In genomic region chr4:19803406-19803805, GRCh38 we compare ENCODE assay signal across 29 cellular contexts.
DNase-seq lines count a peak whose midpoint lies in the region; ATAC-seq, FAIRE-seq and TF ChIP-seq lines count a peak whose summit lies in the region.
"Had no signal": no experiment of that assay in that cellular context is flagged by ENCODE, and none has a peak within 500 bp of the region (broad histone marks: within the 10 kb centered on the region; RNA-seq: fewer than 3 reads in every experiment).

No MANE protein-coding gene starts in this region.

- no peak overlapping the region for H3K4ac ChIP-seq in H1 (replicated peaks; ENCODE audit: insufficient read length, low read depth, low read length)

- no peak overlapping the region for H2AFZ ChIP-seq in H1 (ENCODE audit: low read length)

- no peak overlapping the region for H3K4me2 ChIP-seq in H1 (ENCODE audit: insufficient read depth in 1 of 2, low read depth in 2 of 2, low read length in 2 of 2)

- TF ChIP-seq POLR2A in H1 (IDR thresholded peaks at IDR 0.05; ENCODE audit: control extremely low read depth in 1 of 2, low read depth in 2 of 2, low read length in 2 of 2) = no peak

- 85% methylated on average over 2 of the region's 2 CpGs; no CpG with 5 or more reads in 1 of the 2 experiments for WGBS in H1 (ENCODE audit: extremely low coverage in 1 of 2, insufficient coverage in 1 of 2, insufficient read length in 1 of 2, insufficient replicate concordance in 2 of 2, low coverage in 1 of 2, low lambda C conversion rate in 2 of 2, missing lambda C conversion rate in 1 of 2), 2 experiments

- DNase-seq in ELR (ENCODE audit: low read depth) (peak; percentile 41), M059J (ENCODE audit: low read depth) (peak; percentile 56), H1 (ENCODE audit: low read depth in 1 of 2, low spot score in 2 of 2) (no peak), renal cortical epithelial cell (ENCODE audit: low read depth) (peak; percentile 51), NCI-H2227 (lab: John Stamatoyannopoulos, UW; ENCODE audit: unreplicated experiment) (no peak)
- DNase-seq in activated CD4-positive, alpha-beta T cell treated with anti-CD3 and anti-CD28 coated beads, Interleukin-2, amount 50 U/mL, for 48 hours = no peak
- DNase-seq: activated CD4-positive, alpha-beta T cell treated with anti-CD3 and anti-CD28 coated beads, Interleukin-2, amount 10 ng/mL, durations not matched to agents 24 days and 14 days; activated naive CD4-positive, alpha-beta T cell; activated T-cell treated with anti-CD3 and anti-CD28 coated beads, Interleukin-2, amount 50 U/mL, for 4 hours; adrenal gland; Calu3; endodermal cell; hypothalamus; KG1; left ventricle myocardium inferior; naive B cell; NCI-H1436; sigmoid colon; stimulated activated CD4-positive, alpha-beta T cell treated with anti-CD3 and anti-CD28 coated beads, Interleukin-4, amount 100 ng/mL, for 4 hours; upper lobe of right lung; WERI-Rb-1 had no signal

- TF ChIP-seq CTCF in H1 (IDR thresholded peaks at IDR 0.05; ENCODE audit: control extremely low read depth in 1 of 3, insufficient read depth in 1 of 3, low read depth in 1 of 3, low read length in 3 of 3) = no peak

- no peak overlapping the region for H4K91ac ChIP-seq in H1 (replicated peaks; ENCODE audit: insufficient read length, low read length)

- H2BK20ac ChIP-seq in H1 (ENCODE audit: low read length) = no peak overlapping the region

- no peak overlapping the region for H3K18ac ChIP-seq in H1 (ENCODE audit: extremely low read depth, low read length)

- no peak overlapping the region for H3K27ac ChIP-seq in H1 (ENCODE audit: low read depth, low read length)
- H3K27ac ChIP-seq: adrenal gland, cardiac muscle cell, left ventricle myocardium inferior, neutrophil, sigmoid colon, suprapubic skin, upper lobe of right lung, WERI-Rb-1 had no signal

- no peak overlapping the region for H2BK12ac ChIP-seq in H1 (ENCODE audit: low read depth, low read length)

- H3K4me1 ChIP-seq in H1 (replicated peaks in 1 of 4; ENCODE audit: control insufficient read depth in 3 of 4, insufficient read depth in 4 of 4, low read length in 3 of 4) = no peaks in the 10 kb centered on the region
- H3K4me1 ChIP-seq: adrenal gland, left ventricle myocardium inferior, suprapubic skin, upper lobe of right lung had no signal

- H2BK5ac ChIP-seq in H1 (ENCODE audit: low read depth, low read length) = no peak overlapping the region

- H4K8ac ChIP-seq in H1 (ENCODE audit: extremely low read depth, insufficient read depth, low read length) = no peak overlapping the region

- H2AK5ac ChIP-seq in H1 (ENCODE audit: low read depth, low read length) = no peak overlapping the region

- no peak overlapping the region for H2BK15ac ChIP-seq in H1 (ENCODE audit: low read length)

- no peaks in the 10 kb centered on the region for H3K27me3 ChIP-seq in H1 (replicated peaks in 1 of 4; ENCODE audit: control insufficient read depth in 3 of 4, extremely low read depth in 1 of 4, insufficient read depth in 3 of 4, low read length in 3 of 4)
- H3K27me3 ChIP-seq: adrenal gland, cardiac muscle cell, neutrophil, sigmoid colon, suprapubic skin, upper lobe of right lung had no signal

- no peak overlapping the region for H3K4me3 ChIP-seq in H1 (ENCODE audit: extremely low read depth in 1 of 4, insufficient read depth in 2 of 4, low read depth in 3 of 4, low read length in 4 of 4)
- H3K4me3 ChIP-seq: adrenal gland, cardiac muscle cell, GM12878, left ventricle myocardium inferior, sigmoid colon, suprapubic skin, upper lobe of right lung had no signal

- no peak for ATAC-seq in GM18909 (IDR thresholded peaks at IDR 0.05; ENCODE audit: poor library complexity, unreplicated experiment)
- ATAC-seq in GM19351 (IDR thresholded peaks at IDR 0.05; ENCODE audit: unreplicated experiment) = no peak
- ATAC-seq: activated T-cell treated with anti-CD3 and anti-CD28 coated beads, Interleukin-2, amount 50 U/mL, for 4 hours; GM12878; Right ventricle myocardium inferior; stimulated activated memory B cell treated with anti-CD40 and anti-IgM and Interleukin-4, amounts not matched to agents 10 μg/mL and 1 μg/mL and 100 μg/mL, for 72 hours; upper lobe of right lung had no signal

- no peaks in the 10 kb centered on the region for H3K23me2 ChIP-seq in H1 (ENCODE audit: low read depth, low read length)

- H3K9ac ChIP-seq in H1 (replicated peaks in 1 of 4; ENCODE audit: extremely low read depth in 1 of 4, low read depth in 3 of 4, low read length in 3 of 4) = no peak overlapping the region

- no peak overlapping the region for H3K56ac ChIP-seq in H1 (replicated peaks; ENCODE audit: insufficient read length, low read depth, low read length)

- no peak overlapping the region for H4K5ac ChIP-seq in H1 (ENCODE audit: insufficient read length, low read depth, low read length)

- no peak for TF ChIP-seq EP300 in H1 (IDR thresholded peaks at IDR 0.05; ENCODE audit: borderline replicate concordance in 1 of 2, low read depth in 2 of 2, low read length in 2 of 2)

- no peak for FAIRE-seq in H1 (lab: Jason Lieb, UNC)
- FAIRE-seq: GM12878 had no signal

- H3K79me2 ChIP-seq in H1 (ENCODE audit: control insufficient read depth in 1 of 2, insufficient read depth in 2 of 2, low read length in 2 of 2) = no peaks in the 10 kb centered on the region

- H2BK120ac ChIP-seq in H1 (replicated peaks; ENCODE audit: low read depth, low read length) = no peak overlapping the region

- POLR2A ChIA-PET in H1 (lab: Charles Lee; ENCODE audit: partially characterized antibody) = no interaction called here

- peak; percentile 18 to 34; a peak in 3 of 4 replicates for TF ChIP-seq RAD21 in H1 (IDR thresholded peaks at IDR 0.05 in 1 of 2, conservative IDR thresholded peaks at IDR 0.05 in 1 of 2; ENCODE audit: low read depth in 2 of 2, low read length in 2 of 2)

- no peak overlapping the region for H3K14ac ChIP-seq in H1 (ENCODE audit: insufficient read length)

- H3K23ac ChIP-seq in H1 (ENCODE audit: insufficient read length) = no peak overlapping the region

- no peaks in the 10 kb centered on the region for H3K79me1 ChIP-seq in H1 (ENCODE audit: low read depth, low read length)

- H3K36me3 ChIP-seq in H1 (ENCODE audit: control insufficient read depth in 2 of 4, insufficient read depth in 4 of 4, low read length in 3 of 4) = no peaks in the 10 kb centered on the region
- H3K36me3 ChIP-seq: adrenal gland, cardiac muscle cell, left ventricle myocardium inferior, neutrophil, sigmoid colon, suprapubic skin, upper lobe of right lung, WERI-Rb-1 had no signal

- no peaks in the 10 kb centered on the region for H4K20me1 ChIP-seq in H1 (replicated peaks in 1 of 2; ENCODE audit: control insufficient read depth in 1 of 2, insufficient read depth in 2 of 2, low read length in 2 of 2)

- CTCF ChIA-PET in H1 (lab: Charles Lee; ENCODE audit: partially characterized antibody) = no interaction called here

- H3K9me3 ChIP-seq in H1 (ENCODE audit: insufficient read depth in 2 of 2, low read depth in 1 of 2, low read length in 1 of 2) = no peaks in the 10 kb centered on the region
- H3K9me3 ChIP-seq: adrenal gland, left ventricle myocardium inferior, neutrophil, sigmoid colon, suprapubic skin, upper lobe of right lung had no signal

TF ChIP-seq in H1, 55 proteins besides CTCF, POLR2A, EP300 and RAD21:
- no peak for TF ChIP-seq ATF2 (IDR thresholded peaks at IDR 0.05; ENCODE audit: low read length)
- TF ChIP-seq EZH2 (IDR thresholded peaks at IDR 0.05; ENCODE audit: low read depth, low read length, severe bottlenecking) = no peak
- TF ChIP-seq SP2 (IDR thresholded peaks at IDR 0.05; ENCODE audit: low read length) = no peak
- TF ChIP-seq KDM5A (IDR thresholded peaks at IDR 0.05; ENCODE audit: low read length) = no peak
- no peak for TF ChIP-seq TBP (IDR thresholded peaks at IDR 0.05; ENCODE audit: low read depth, low read length)
- TF ChIP-seq SAP30 (IDR thresholded peaks at IDR 0.05; ENCODE audit: insufficient read depth, insufficient replicate concordance, low read length) = no peak

Comparison
In these comparisons a context has a peak if more than half of its experiments do, and no peak if none do; other contexts are left out.
1. DNase-seq: peak in ELR (single experiment), M059J (single experiment) and renal cortical epithelial cell (single experiment); none in H1 (0 of 2), activated CD4-positive, alpha-beta T cell treated with anti-CD3 and anti-CD28 coated beads, Interleukin-2, amount 50 U/mL, for 48 hours (0 of 2) and NCI-H2227 (single experiment).